Comparison of ENCODE assay signal across 32 cellular contexts in genomic region chr12:108131035-108131434, GRCh38. TPM values are rescaled to one million over a fixed set of nuclear protein-coding genes. Genes with fewer than 3 reads are reported as not detected.
"Had no signal": no experiment of that assay in that cellular context is flagged by ENCODE, and none has a peak within 500 bp of the region (broad histone marks: within the 10 kb centered on the region; RNA-seq: fewer than 3 reads in every experiment).

No MANE protein-coding gene starts in this region.

- ATAC-seq: activated CD4-positive, CD25-positive, alpha-beta regulatory T cell treated with anti-CD3 and anti-CD28 coated beads, Interleukin-2, amount 50 U/mL, for 24 hours; gastrocnemius medialis; left colon; pancreas; stimulated activated memory B cell treated with anti-CD40 and anti-IgM and Interleukin-4, amounts not matched to agents 10 μg/mL and 1 μg/mL and 100 μg/mL, for 72 hours; stimulated activated naive CD8-positive, alpha-beta T cell treated with anti-CD3 and anti-CD28 coated beads, Interleukin-15, amount 100 ng/mL, for 72 hours had no signal

- H3K27me3 ChIP-seq: ascending aorta had no signal

- H3K4me1 Mint-ChIP-seq: activated naive CD4-positive, alpha-beta T cell treated with anti-CD3 and anti-CD28 coated beads, Interleukin-2, amount 10 ng/mL, durations not matched to agents 7 days and 5 days had no signal

- H3K9me3 Mint-ChIP-seq: activated CD4-positive, alpha-beta memory T cell treated with anti-CD3 and anti-CD28 coated beads, Interleukin-2, amount 10 ng/mL, durations not matched to agents 7 days and 5 days; activated naive CD4-positive, alpha-beta T cell treated with anti-CD3 and anti-CD28 coated beads, Interleukin-2, amount 10 ng/mL, durations not matched to agents 7 days and 5 days; activated naive CD8-positive, alpha-beta T cell treated with anti-CD3 and anti-CD28 coated beads, Interleukin-2, amount 10 ng/mL, durations not matched to agents 7 days and 5 days; activated T-cell treated with anti-CD3 and anti-CD28 coated beads, Interleukin-2, amount 50 U/mL, for 24 hours; immature natural killer cell; nephron progenitor cell; stimulated activated memory B cell treated with anti-CD40 and anti-IgM and Interleukin-4, amounts not matched to agents 10 μg/mL and 1 μg/mL and 100 μg/mL, for 72 hours; T-helper 1 cell treated with Interleukin-12 subunit alpha and Interleukin-12 subunit beta and Interleukin-4 antibody, amounts not matched to agents 30 μg/mL and 1 μg/mL, for 36 hours had no signal

- DNase-seq: activated CD4-positive, alpha-beta memory T cell treated with anti-CD3 and anti-CD28 coated beads, Interleukin-2, amount 10 ng/mL, durations not matched to agents 7 days and 5 days; activated CD4-positive, alpha-beta T cell treated with anti-CD3 and anti-CD28 coated beads for 48 hours; activated CD8-positive, alpha-beta memory T cell treated with anti-CD3 and anti-CD28 coated beads, Interleukin-2, amount 50 U/mL, for 48 hours; activated gamma-delta T cell; activated naive CD4-positive, alpha-beta T cell treated with anti-CD3 and anti-CD28 coated beads, Interleukin-2, amount 10 ng/mL, durations not matched to agents 7 days and 5 days; activated naive CD8-positive, alpha-beta T cell treated with anti-CD3 and anti-CD28 coated beads, Interleukin-2, amount 10 ng/mL, durations not matched to agents 7 days and 5 days; activated T-cell treated with anti-CD3 and anti-CD28 coated beads, Interleukin-2, amount 50 U/mL, for 24 hours; brain microvascular endothelial cell; cortex of kidney; gastrocnemius medialis; hippocampal formation; immature natural killer cell; kidney; left colon; mammary epithelial cell; nephron progenitor cell; pancreas; retina; sigmoid colon; small intestine; stimulated activated CD4-positive, alpha-beta T cell treated with anti-CD3 and anti-CD28 coated beads, Interleukin-4, amount 100 ng/mL, for 24 hours; stimulated activated naive CD8-positive, alpha-beta T cell treated with anti-CD3 and anti-CD28 coated beads, Interleukin-15, amount 100 ng/mL, for 72 hours; SW 1271; T1000; tibial artery; WERI-Rb-1 had no signal

- H3K4me1 ChIP-seq: prostate gland had no signal

- H3K4me3 Mint-ChIP-seq: activated CD4-positive, alpha-beta memory T cell treated with anti-CD3 and anti-CD28 coated beads, Interleukin-2, amount 10 ng/mL, durations not matched to agents 7 days and 5 days; activated naive CD4-positive, alpha-beta T cell treated with anti-CD3 and anti-CD28 coated beads, Interleukin-2, amount 10 ng/mL, durations not matched to agents 7 days and 5 days; activated naive CD8-positive, alpha-beta T cell treated with anti-CD3 and anti-CD28 coated beads, Interleukin-2, amount 10 ng/mL, durations not matched to agents 7 days and 5 days; activated T-cell treated with anti-CD3 and anti-CD28 coated beads, Interleukin-2, amount 50 U/mL, for 24 hours; stimulated activated naive CD8-positive, alpha-beta T cell treated with anti-CD3 and anti-CD28 coated beads, Interleukin-15, amount 100 ng/mL, for 72 hours; T-helper 1 cell treated with Interleukin-12 subunit alpha and Interleukin-12 subunit beta and Interleukin-4 antibody, amounts not matched to agents 30 μg/mL and 1 μg/mL, for 36 hours had no signal

- H3K27ac ChIP-seq: ascending aorta, brain microvascular endothelial cell, gastrocnemius medialis, pancreas, prostate gland, tibial artery, WERI-Rb-1 had no signal

- H3K36me3 Mint-ChIP-seq: activated naive CD4-positive, alpha-beta T cell treated with anti-CD3 and anti-CD28 coated beads, Interleukin-2, amount 10 ng/mL, durations not matched to agents 7 days and 5 days; activated naive CD8-positive, alpha-beta T cell treated with anti-CD3 and anti-CD28 coated beads, Interleukin-2, amount 10 ng/mL, durations not matched to agents 7 days and 5 days; immature natural killer cell; stimulated activated memory B cell treated with anti-CD40 and anti-IgM and Interleukin-4, amounts not matched to agents 10 μg/mL and 1 μg/mL and 100 μg/mL, for 72 hours had no signal

- H3K27ac Mint-ChIP-seq: activated CD4-positive, alpha-beta memory T cell treated with anti-CD3 and anti-CD28 coated beads, Interleukin-2, amount 10 ng/mL, durations not matched to agents 7 days and 5 days; activated naive CD4-positive, alpha-beta T cell treated with anti-CD3 and anti-CD28 coated beads, Interleukin-2, amount 10 ng/mL, durations not matched to agents 7 days and 5 days; activated naive CD8-positive, alpha-beta T cell treated with anti-CD3 and anti-CD28 coated beads, Interleukin-2, amount 10 ng/mL, durations not matched to agents 7 days and 5 days; activated T-cell treated with anti-CD3 and anti-CD28 coated beads, Interleukin-2, amount 50 U/mL, for 24 hours; immature natural killer cell; nephron progenitor cell; stimulated activated memory B cell treated with anti-CD40 and anti-IgM and Interleukin-4, amounts not matched to agents 10 μg/mL and 1 μg/mL and 100 μg/mL, for 72 hours; stimulated activated naive CD8-positive, alpha-beta T cell treated with anti-CD3 and anti-CD28 coated beads, Interleukin-15, amount 100 ng/mL, for 72 hours; T-helper 1 cell treated with Interleukin-12 subunit alpha and Interleukin-12 subunit beta and Interleukin-4 antibody, amounts not matched to agents 30 μg/mL and 1 μg/mL, for 36 hours had no signal

- H3K36me3 ChIP-seq: ascending aorta, brain microvascular endothelial cell, gastrocnemius medialis, pancreas, prostate gland, sigmoid colon, tibial artery, WERI-Rb-1 had no signal

- H3K4me3 ChIP-seq: gastrocnemius medialis, pancreas, prostate gland had no signal

- H3K9me3 ChIP-seq: ascending aorta, gastrocnemius medialis, pancreas, prostate gland, sigmoid colon, tibial artery had no signal

RNA-seq across cellular contexts. Expression of gene WSCD2, which starts 1.9 kb away (rescaled TPM):
- total RNA-seq: activated CD4-positive, alpha-beta memory T cell treated with anti-CD3 and anti-CD28 coated beads, Interleukin-2, amount 10 ng/mL, durations not matched to agents 7 days and 5 days; activated naive CD8-positive, alpha-beta T cell treated with anti-CD3 and anti-CD28 coated beads, Interleukin-2, amount 10 ng/mL, durations not matched to agents 7 days and 5 days; epithelial cell of proximal tubule had no signal
- polyA plus RNA-seq: immature natural killer cell, mammary epithelial cell had no signal
